16 cellular contexts compared by ENCODE assay signal in genomic region chr12:48110691-48111315, GRCh38.
"Had no signal": no experiment of that assay in that cellular context is flagged by ENCODE, and none has a peak within 500 bp of the region (broad histone marks: within the 10 kb centered on the region; RNA-seq: fewer than 3 reads in every experiment).

No MANE protein-coding gene starts in this region.

- H3K27ac ChIP-seq: brain microvascular endothelial cell, epithelial cell of prostate, ovary, vagina had no signal

- H3K9me3 Mint-ChIP-seq: activated naive CD8-positive, alpha-beta T cell treated with anti-CD3 and anti-CD28 coated beads, Interleukin-2, amount 10 ng/mL, durations not matched to agents 7 days and 5 days; activated T-helper 1 cell treated with anti-CD3 and anti-CD28 coated beads, Interleukin-12 subunit alpha, Interleukin-12 subunit beta, Interleukin-2, Interleukin-4 antibody, amounts not matched to agents 30 ng/mL and 10 ng/mL and 1 ng/mL, durations not matched to agents 14 hours and 24 hours and 36 hours; immature natural killer cell; stimulated activated effector memory CD8-positive, alpha-beta T cell treated with anti-CD3 and anti-CD28 coated beads, Interleukin-12 subunit alpha, Interleukin-12 subunit beta, amount 100 ng/mL, for 72 hours had no signal

- H3K27me3 ChIP-seq: brain microvascular endothelial cell, ovary, vagina had no signal

- H3K4me3 ChIP-seq: ovary, vagina had no signal

- H3K9me3 ChIP-seq: ovary, vagina had no signal

- H3K36me3 Mint-ChIP-seq: activated naive CD8-positive, alpha-beta T cell treated with anti-CD3 and anti-CD28 coated beads, Interleukin-2, amount 10 ng/mL, durations not matched to agents 7 days and 5 days; immature natural killer cell had no signal

- H3K36me3 ChIP-seq: brain microvascular endothelial cell, ovary, vagina had no signal

- DNase-seq: activated CD4-positive, CD25-positive, alpha-beta regulatory T cell treated with anti-CD3 and anti-CD28 coated beads, Interleukin-2, amount 50 U/mL, for 72 hours; activated naive CD8-positive, alpha-beta T cell treated with anti-CD3 and anti-CD28 coated beads, Interleukin-2, amount 10 ng/mL, durations not matched to agents 7 days and 5 days; anterior cingulate cortex; brain microvascular endothelial cell; cerebellar nuclear complex; effector memory CD4-positive, alpha-beta T cell; foreskin melanocyte; immature natural killer cell; left cardiac atrium; naive B cell; ovary; stimulated activated CD4-positive, alpha-beta T cell treated with anti-CD3 and anti-CD28 coated beads, Interleukin-12 subunit alpha, Interleukin-12 subunit beta, amount 100 ng/mL, for 4 hours had no signal

- H3K4me3 Mint-ChIP-seq: activated naive CD8-positive, alpha-beta T cell treated with anti-CD3 and anti-CD28 coated beads, Interleukin-2, amount 10 ng/mL, durations not matched to agents 7 days and 5 days; activated T-helper 1 cell treated with anti-CD3 and anti-CD28 coated beads, Interleukin-12 subunit alpha, Interleukin-12 subunit beta, Interleukin-2, Interleukin-4 antibody, amounts not matched to agents 30 ng/mL and 10 ng/mL and 1 ng/mL, durations not matched to agents 14 hours and 24 hours and 36 hours; immature natural killer cell; stimulated activated effector memory CD8-positive, alpha-beta T cell treated with anti-CD3 and anti-CD28 coated beads, Interleukin-12 subunit alpha, Interleukin-12 subunit beta, amount 100 ng/mL, for 72 hours had no signal

- H3K27ac Mint-ChIP-seq: activated naive CD8-positive, alpha-beta T cell treated with anti-CD3 and anti-CD28 coated beads, Interleukin-2, amount 10 ng/mL, durations not matched to agents 7 days and 5 days; activated T-helper 1 cell treated with anti-CD3 and anti-CD28 coated beads, Interleukin-12 subunit alpha, Interleukin-12 subunit beta, Interleukin-2, Interleukin-4 antibody, amounts not matched to agents 30 ng/mL and 10 ng/mL and 1 ng/mL, durations not matched to agents 14 hours and 24 hours and 36 hours; immature natural killer cell; stimulated activated effector memory CD8-positive, alpha-beta T cell treated with anti-CD3 and anti-CD28 coated beads, Interleukin-12 subunit alpha, Interleukin-12 subunit beta, amount 100 ng/mL, for 72 hours had no signal

- ATAC-seq: left cardiac atrium; stimulated activated effector memory CD8-positive, alpha-beta T cell treated with anti-CD3 and anti-CD28 coated beads, Interleukin-12 subunit alpha, Interleukin-12 subunit beta, amount 100 ng/mL, for 72 hours had no signal
